Comparison of ENCODE assay signal across 1 cellular context in genomic region chr13:27919299-27919933, GRCh38.
TF ChIP-seq lines count a peak whose summit lies in the region.

No MANE protein-coding gene starts in this region.

TF ChIP-seq in HepG2, 621 proteins besides CTCF, POLR2A, EP300 and RAD21:
- TF ChIP-seq BORCS8-MEF2B (CRISPR knock-in tag; IDR thresholded peaks at IDR 0.05): 0 out of 2 replicates have a peak, but pooled peaks have one; percentile 40
- no peak for TF ChIP-seq ZBTB4 (CRISPR knock-in tag; IDR thresholded peaks at IDR 0.05; ENCODE audit: borderline replicate concordance)
- TF ChIP-seq RELA (CRISPR knock-in tag; IDR thresholded peaks at IDR 0.05): no peak
- TF ChIP-seq, protein P1, sequence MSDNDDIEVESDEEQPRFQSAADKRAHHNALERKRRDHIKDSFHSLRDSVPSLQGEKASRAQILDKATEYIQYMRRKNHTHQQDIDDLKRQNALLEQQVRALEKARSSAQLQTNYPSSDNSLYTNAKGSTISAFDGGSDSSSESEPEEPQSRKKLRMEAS (IDR thresholded peaks at IDR 0.05): peak; percentile 69
- TF ChIP-seq ZNF562 (CRISPR knock-in tag; IDR thresholded peaks at IDR 0.05; ENCODE audit: borderline replicate concordance): no peak
- TF ChIP-seq MXI1 (IDR thresholded peaks at IDR 0.05; ENCODE audit: borderline replicate concordance, low read depth, low read length): no peak
- peak; percentile 77 for TF ChIP-seq ZNF263 (CRISPR knock-in tag; IDR thresholded peaks at IDR 0.05)
- TF ChIP-seq TMF1 (CRISPR knock-in tag; IDR thresholded peaks at IDR 0.05; ENCODE audit: low read depth): peak; percentile 34; the same call in 1 of the 2 replicates
- TF ChIP-seq, protein P2, sequence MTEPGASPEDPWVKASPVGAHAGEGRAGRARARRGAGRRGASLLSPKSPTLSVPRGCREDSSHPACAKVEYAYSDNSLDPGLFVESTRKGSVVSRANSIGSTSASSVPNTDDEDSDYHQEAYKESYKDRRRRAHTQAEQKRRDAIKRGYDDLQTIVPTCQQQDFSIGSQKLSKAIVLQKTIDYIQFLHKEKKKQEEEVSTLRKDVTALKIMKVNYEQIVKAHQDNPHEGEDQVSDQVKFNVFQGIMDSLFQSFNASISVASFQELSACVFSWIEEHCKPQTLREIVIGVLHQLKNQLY (CRISPR knock-in tag; IDR thresholded peaks at IDR 0.05): no peak
- TF ChIP-seq NFYB (CRISPR knock-in tag; IDR thresholded peaks at IDR 0.05): peak; percentile 87; the same call in 1 of the 2 replicates
- 0 out of 2 replicates have a peak, but pooled peaks have one; percentile 36 for TF ChIP-seq CSRNP1 (CRISPR knock-in tag; IDR thresholded peaks at IDR 0.05)
- TF ChIP-seq ZNF451 (CRISPR knock-in tag; IDR thresholded peaks at IDR 0.05): no peak
- 0 out of 2 replicates have a peak, but pooled peaks have one; percentile 35 for TF ChIP-seq THYN1 (CRISPR knock-in tag; IDR thresholded peaks at IDR 0.05; ENCODE audit: borderline replicate concordance, low read depth)
- TF ChIP-seq NFYC (CRISPR knock-in tag; IDR thresholded peaks at IDR 0.05): peak; percentile 75
- TF ChIP-seq, protein P3, sequence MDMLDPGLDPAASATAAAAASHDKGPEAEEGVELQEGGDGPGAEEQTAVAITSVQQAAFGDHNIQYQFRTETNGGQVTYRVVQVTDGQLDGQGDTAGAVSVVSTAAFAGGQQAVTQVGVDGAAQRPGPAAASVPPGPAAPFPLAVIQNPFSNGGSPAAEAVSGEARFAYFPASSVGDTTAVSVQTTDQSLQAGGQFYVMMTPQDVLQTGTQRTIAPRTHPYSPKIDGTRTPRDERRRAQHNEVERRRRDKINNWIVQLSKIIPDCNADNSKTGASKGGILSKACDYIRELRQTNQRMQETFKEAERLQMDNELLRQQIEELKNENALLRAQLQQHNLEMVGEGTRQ (IDR thresholded peaks at IDR 0.05; ENCODE audit: low read depth, low read length): peak; percentile 79
- TF ChIP-seq, protein P3 (CRISPR knock-in tag; IDR thresholded peaks at IDR 0.05; ENCODE audit: borderline replicate concordance): peak; percentile 93; the same call in 1 of the 2 replicates
- TF ChIP-seq BRF2 (CRISPR knock-in tag; IDR thresholded peaks at IDR 0.05): 0 out of 2 replicates have a peak, but pooled peaks have one; percentile 57
